Comparison of ENCODE assay signal across 21 cellular contexts in the genomic region with DNA sequence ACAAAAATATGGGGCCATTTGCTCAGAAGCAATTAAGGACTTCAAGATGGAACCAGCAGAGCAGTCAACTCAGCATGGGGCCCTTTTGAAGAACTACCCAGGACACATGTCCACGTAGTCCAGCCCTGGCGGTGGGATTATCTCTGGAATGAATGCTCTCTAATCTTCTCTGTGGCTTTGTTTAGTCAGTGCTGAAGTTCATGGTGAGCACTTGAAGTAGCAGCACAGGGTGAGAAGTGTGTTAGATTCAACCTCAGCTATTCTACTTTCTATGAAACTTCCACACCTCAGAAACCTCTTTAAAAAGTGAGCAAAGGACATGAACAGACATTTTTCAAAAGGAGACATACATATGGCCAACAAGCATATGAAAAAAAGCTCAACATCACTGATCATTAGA.
"Had no signal": no experiment of that assay in that cellular context is flagged by ENCODE, and none has a peak within 500 bp of the region (broad histone marks: within the 10 kb centered on the region; RNA-seq: fewer than 3 reads in every experiment).

No MANE protein-coding gene starts in this region.

- H3K27ac ChIP-seq: dorsolateral prefrontal cortex, thyroid gland had no signal

- H3K9me3 Mint-ChIP-seq: activated B cell treated with CpG ODN at 0.5 μM for 24 hours; activated CD8-positive, alpha-beta T cell treated with anti-CD3 and anti-CD28 coated beads for 36 hours; activated naive CD8-positive, alpha-beta T cell treated with anti-CD3 and anti-CD28 coated beads, Interleukin-2, amount 10 ng/mL, durations not matched to agents 7 days and 5 days; activated T-cell treated with anti-CD3 and anti-CD28 coated beads, Interleukin-2, amount 50 U/mL, for 24 hours; activated T-helper 2 cell treated with anti-CD3 and anti-CD28 coated beads, Interferon-gamma antibody, Interleukin-2, Interleukin-4, amounts not matched to agents 10 μg/mL and 5 μg/mL and 100 μg/mL, durations not matched to agents 14 hours and 24 hours and 36 hours; mesothelial cell of epicardium; nephron progenitor cell; T-helper 2 cell treated with Interferon-gamma antibody and Interleukin-4, amounts not matched to agents 5 μg/mL and 100 μg/mL, for 36 hours had no signal

- H3K27me3 ChIP-seq: dorsolateral prefrontal cortex, thyroid gland had no signal

- H3K9me3 ChIP-seq: thyroid gland had no signal

- DNase-seq: activated B cell treated with CpG ODN at 0.5 μM for 24 hours; activated CD4-positive, alpha-beta T cell treated with anti-CD3 and anti-CD28 coated beads for 48 hours; activated CD8-positive, alpha-beta T cell treated with anti-CD3 and anti-CD28 coated beads for 36 hours; activated naive CD4-positive, alpha-beta T cell treated with Interleukin-2 at 50 U/mL for 16 hours; activated naive CD8-positive, alpha-beta T cell treated with anti-CD3 and anti-CD28 coated beads, Interleukin-2, amount 10 ng/mL, durations not matched to agents 7 days and 5 days; activated T-cell treated with anti-CD3 and anti-CD28 coated beads, Interleukin-2, amount 50 U/mL, for 24 hours; central memory CD4-positive, alpha-beta T cell; dorsolateral prefrontal cortex; islet precursor cell; nephron progenitor cell; nucleus accumbens; stimulated activated CD4-positive, alpha-beta T cell treated with anti-CD3 and anti-CD28 coated beads, Interleukin-12 subunit alpha, Interleukin-12 subunit beta, amount 100 ng/mL, for 4 hours; stimulated activated CD4-positive, alpha-beta T cell treated with anti-CD3 and anti-CD28 coated beads, Interleukin-1b, Interleukin-23, amount 100 ng/mL, for 48 hours; stimulated activated CD8-positive, alpha-beta memory T cell treated with anti-CD3 and anti-CD28 coated beads, Interleukin-4, amount 100 ng/mL, for 48 hours; stimulated activated naive CD4-positive, alpha-beta T cell; thyroid gland had no signal

- ATAC-seq: activated CD8-positive, alpha-beta T cell treated with anti-CD3 and anti-CD28 coated beads for 36 hours had no signal

- H3K4me3 ChIP-seq: dorsolateral prefrontal cortex, thyroid gland had no signal

- H3K4me3 Mint-ChIP-seq: activated B cell treated with CpG ODN at 0.5 μM for 24 hours; activated CD8-positive, alpha-beta T cell treated with anti-CD3 and anti-CD28 coated beads for 36 hours; activated naive CD8-positive, alpha-beta T cell treated with anti-CD3 and anti-CD28 coated beads, Interleukin-2, amount 10 ng/mL, durations not matched to agents 7 days and 5 days; activated T-cell treated with anti-CD3 and anti-CD28 coated beads, Interleukin-2, amount 50 U/mL, for 24 hours; brain; mesothelial cell of epicardium; nephron progenitor cell; T-helper 2 cell treated with Interferon-gamma antibody and Interleukin-4, amounts not matched to agents 5 μg/mL and 100 μg/mL, for 36 hours had no signal

- H3K27ac Mint-ChIP-seq: activated B cell treated with CpG ODN at 0.5 μM for 24 hours; activated CD8-positive, alpha-beta T cell treated with anti-CD3 and anti-CD28 coated beads for 36 hours; activated naive CD8-positive, alpha-beta T cell treated with anti-CD3 and anti-CD28 coated beads, Interleukin-2, amount 10 ng/mL, durations not matched to agents 7 days and 5 days; activated T-cell treated with anti-CD3 and anti-CD28 coated beads, Interleukin-2, amount 50 U/mL, for 24 hours; activated T-helper 2 cell treated with anti-CD3 and anti-CD28 coated beads, Interferon-gamma antibody, Interleukin-2, Interleukin-4, amounts not matched to agents 10 μg/mL and 5 μg/mL and 100 μg/mL, durations not matched to agents 14 hours and 24 hours and 36 hours; brain; mesothelial cell of epicardium; nephron progenitor cell; T-helper 2 cell treated with Interferon-gamma antibody and Interleukin-4, amounts not matched to agents 5 μg/mL and 100 μg/mL, for 36 hours had no signal

- H3K36me3 Mint-ChIP-seq: activated naive CD8-positive, alpha-beta T cell treated with anti-CD3 and anti-CD28 coated beads, Interleukin-2, amount 10 ng/mL, durations not matched to agents 7 days and 5 days; brain; mesothelial cell of epicardium had no signal

- H3K36me3 ChIP-seq: thyroid gland had no signal

- H3K27me3 Mint-ChIP-seq: activated B cell treated with CpG ODN at 0.5 μM for 24 hours; activated CD8-positive, alpha-beta T cell treated with anti-CD3 and anti-CD28 coated beads for 36 hours; activated naive CD8-positive, alpha-beta T cell treated with anti-CD3 and anti-CD28 coated beads, Interleukin-2, amount 10 ng/mL, durations not matched to agents 7 days and 5 days; activated T-cell treated with anti-CD3 and anti-CD28 coated beads, Interleukin-2, amount 50 U/mL, for 24 hours had no signal

- FAIRE-seq: colon had no signal

- H3K4me1 Mint-ChIP-seq: activated B cell treated with CpG ODN at 0.5 μM for 24 hours; activated naive CD8-positive, alpha-beta T cell treated with anti-CD3 and anti-CD28 coated beads, Interleukin-2, amount 10 ng/mL, durations not matched to agents 7 days and 5 days; brain; mesothelial cell of epicardium; nephron progenitor cell had no signal
